Comparison of ENCODE assay signal across 9 cellular contexts in genomic region chr2:40213071-40213470, GRCh38.
DNase-seq lines count a peak whose midpoint lies in the region; ATAC-seq and TF ChIP-seq lines count a peak whose summit lies in the region.
"Had no signal": no experiment of that assay in that cellular context is flagged by ENCODE, and none has a peak within 500 bp of the region (broad histone marks: within the 10 kb centered on the region; RNA-seq: fewer than 3 reads in every experiment).

No MANE protein-coding gene starts in this region.

- WGBS in psoas muscle, 3 donors = 18 to 19% (median 19%) methylated on average over 1 of the region's 1 CpG

- ATAC-seq in psoas muscle = peak in 2 of 4 donors; percentile 49 to 54

- H3K4me1 ChIP-seq in OCI-LY3 (ENCODE audit: low read length) (peaks cover 3% of the 10 kb centered on the region; the same call in 1 of the 2 replicates), psoas muscle (no peaks in the 10 kb centered on the region)

- H3K79me2 ChIP-seq in OCI-LY3 (ENCODE audit: low read length) = no peaks in the 10 kb centered on the region

- DNase-seq in fibroblast of gingiva (ENCODE audit: low read depth) (peak; percentile 31), psoas muscle (no peak), NCI-H2029 treated with DMSO at 0.1 percent for 48 hours (lab: John Stamatoyannopoulos, UW) (no peak), COLO668 (lab: John Stamatoyannopoulos, UW; ENCODE audit: unreplicated experiment) (no peak), H4 (ENCODE audit: low spot score) (no peak)
- DNase-seq in activated CD4-positive, alpha-beta T cell treated with anti-CD3 and anti-CD28 coated beads, Interleukin-2, amount 50 U/mL, for 4 hours = no peak

- H3K36me3 ChIP-seq in OCI-LY3 (replicated peaks; ENCODE audit: low read depth, low read length) (no peaks in the 10 kb centered on the region), psoas muscle (ENCODE audit: insufficient read depth in 1 of 2, low read depth in 1 of 2) (no peaks in the 10 kb centered on the region)

- TF ChIP-seq CTCF in GM12873 (IDR thresholded peaks at IDR 0.05; ENCODE audit: insufficient read depth, low read depth, low read length, missing control alignments) (peak; percentile 33), OCI-LY3 (IDR thresholded peaks at IDR 0.05; ENCODE audit: low read depth, low read length) (peak; percentile 47), psoas muscle (IDR thresholded peaks at IDR 0.05) (peak; percentile 37)

- H3K4me2 ChIP-seq in OCI-LY3 (ENCODE audit: low read length) = no peak overlapping the region

- H3K27me3 ChIP-seq in OCI-LY3 (ENCODE audit: low read depth, low read length) (no peaks in the 10 kb centered on the region), psoas muscle (ENCODE audit: insufficient read depth in 3 of 3, low read length in 2 of 3) (no peaks in the 10 kb centered on the region)

- no peaks in the 10 kb centered on the region for H3K9me3 ChIP-seq in OCI-LY3 (ENCODE audit: insufficient read depth, low read length)
- H3K9me3 ChIP-seq in psoas muscle = peaks cover 10% of the 10 kb centered on the region

- H3K4me3 ChIP-seq in OCI-LY3 (ENCODE audit: low read length) (no peak overlapping the region), psoas muscle (no peak overlapping the region)

- no peak overlapping the region for H3K9ac ChIP-seq in OCI-LY3 (ENCODE audit: low read length)

- H2AFZ ChIP-seq in OCI-LY3 (ENCODE audit: low read depth, low read length) = no peak overlapping the region

- intact Hi-C loops in psoas muscle (cut with DNase I) = loop anchor here in 1 of 2 donors (10.0 kb wide), 1 partner anchor 342 kb away; no protein-coding TSS in a partner anchor

- H4K20me1 ChIP-seq in OCI-LY3 (ENCODE audit: insufficient read depth, low read length) = no peaks in the 10 kb centered on the region

- H3K27ac ChIP-seq in OCI-LY3 (ENCODE audit: low read length) (no peak overlapping the region), psoas muscle (no peak overlapping the region)
- H3K27ac ChIP-seq: HL-60 had no signal
